ENCODE assay signal across 8 cellular contexts in the genomic region with DNA sequence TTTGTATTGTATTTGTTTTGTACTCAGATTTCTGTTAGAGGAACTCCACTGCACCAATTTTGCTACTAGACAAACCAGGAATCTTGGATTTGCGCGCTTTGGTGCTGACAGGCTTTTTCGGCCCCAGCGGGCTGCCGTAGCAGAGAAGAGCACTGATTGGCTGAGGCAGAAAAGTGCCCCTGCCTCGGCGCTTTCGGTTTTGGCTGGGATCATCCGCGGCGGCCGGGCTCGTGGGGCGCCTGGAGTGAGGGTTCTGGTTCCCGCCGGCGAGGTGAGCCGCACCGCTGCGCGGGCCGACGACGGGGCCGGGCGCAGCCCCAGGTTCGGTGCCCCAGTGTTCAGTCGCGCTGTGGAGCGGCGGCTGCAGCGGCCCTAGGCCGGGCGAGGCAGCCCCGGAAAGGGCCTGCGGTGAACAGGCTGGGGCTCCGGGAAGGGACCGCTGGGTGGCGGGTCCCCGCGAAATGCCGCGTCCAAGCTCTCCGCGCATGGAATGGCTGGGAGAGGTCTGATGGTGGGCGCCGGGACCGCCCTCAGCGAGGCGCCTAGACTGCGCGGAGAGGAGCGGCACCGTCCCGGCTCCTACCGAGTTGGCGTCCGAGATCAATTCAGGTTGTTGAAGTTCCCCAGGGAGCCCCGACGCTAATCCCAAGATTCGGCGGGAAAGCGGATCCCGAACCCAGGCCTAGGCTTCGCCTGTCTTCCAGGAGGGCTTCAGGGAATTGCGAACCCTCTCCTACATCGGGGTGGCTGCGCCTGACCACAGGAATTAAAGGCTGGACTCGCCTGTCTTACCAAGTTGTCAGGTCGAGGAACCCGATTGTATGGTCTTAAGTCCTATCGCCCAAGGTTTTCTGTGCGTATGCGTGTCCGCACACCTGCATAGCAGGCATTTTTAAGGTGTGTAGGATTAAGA. TPM values are rescaled to one million over a fixed set of nuclear protein-coding genes. Genes with fewer than 3 reads are reported as not detected.
DNase-seq lines count a peak whose midpoint lies in the region; ATAC-seq and TF ChIP-seq lines count a peak whose summit lies in the region.

A gene (plus strand): TSS at position 178 of the 913 bp plus-strand sequence. CDS start 7,204 bp downstream, outside the sequence.

- 0 out of 2 replicates have a peak, but pooled peaks cover 3% of the 10 kb centered on the region for H3K36me3 ChIP-seq in DND-41 (ENCODE audit: insufficient read depth, low read length)

- DNase-seq in DND-41 (peak; percentile 87), RPMI8226 (peak; percentile 81), fibroblast of peridontal ligament (ENCODE audit: extremely low read depth) (peak; percentile 88)
- peak; percentile 78 for DNase-seq in activated T-helper 2 cell treated with anti-CD3 and anti-CD28 coated beads, Interferon-gamma antibody, Interleukin-2, Interleukin-4, amounts not matched to agents 10 μg/mL and 5 μg/mL and 100 μg/mL, durations not matched to agents 14 hours and 24 hours and 36 hours (ENCODE audit: low spot score)

- intact Hi-C loops in activated T-helper 2 cell treated with anti-CD3 and anti-CD28 coated beads, Interferon-gamma antibody, Interleukin-2, Interleukin-4, amounts not matched to agents 10 μg/mL and 5 μg/mL and 100 μg/mL, durations not matched to agents 14 hours and 24 hours and 36 hours (cut with micrococcal nuclease), result loop anchor here (1.0 to 10.0 kb wide), 7 partner anchors 43 to 558 kb away; a partner anchor contains a TSS

- H4K20me1 ChIP-seq in DND-41 (ENCODE audit: insufficient read depth, low read length), result peaks cover 14% of the 10 kb centered on the region; the same call in 1 of the 2 replicates

- no peaks in the 10 kb centered on the region for H3K27me3 Mint-ChIP-seq in activated T-helper 2 cell treated with anti-CD3 and anti-CD28 coated beads, Interferon-gamma antibody, Interleukin-2, Interleukin-4, amounts not matched to agents 10 μg/mL and 5 μg/mL and 100 μg/mL, durations not matched to agents 14 hours and 24 hours and 36 hours (ENCODE audit: low read depth)
- H3K27me3 Mint-ChIP-seq in nephron (ENCODE audit: low read depth), result no peaks in the 10 kb centered on the region
- no peaks in the 10 kb centered on the region for H3K27me3 Mint-ChIP-seq in stimulated activated naive CD8-positive, alpha-beta T cell treated with anti-CD3 and anti-CD28 coated beads, Interleukin-15, Interleukin-2, amounts not matched to agents 100 ng/mL and 50 ng/mL, for 24 hours

- peak within 1 kb of the TSS; percentile 86 for H3K4me3 Mint-ChIP-seq in activated T-helper 2 cell treated with anti-CD3 and anti-CD28 coated beads, Interferon-gamma antibody, Interleukin-2, Interleukin-4, amounts not matched to agents 10 μg/mL and 5 μg/mL and 100 μg/mL, durations not matched to agents 14 hours and 24 hours and 36 hours (ENCODE audit: low read depth)
- H3K4me3 Mint-ChIP-seq in nephron, result peak within 1 kb of the TSS; percentile 90 to 95 (median 91)
- H3K4me3 Mint-ChIP-seq in stimulated activated naive CD8-positive, alpha-beta T cell treated with anti-CD3 and anti-CD28 coated beads, Interleukin-15, Interleukin-2, amounts not matched to agents 100 ng/mL and 50 ng/mL, for 24 hours, result peak within 1 kb of the TSS; percentile 81

- peak; percentile 95 for ATAC-seq in DND-41 (ENCODE audit: insufficient read depth, low read depth)
- peak; percentile 93 for ATAC-seq in GM21529 (IDR thresholded peaks at IDR 0.05; ENCODE audit: unreplicated experiment)

- no peaks in the 10 kb centered on the region for H3K9me3 ChIP-seq in DND-41 (ENCODE audit: insufficient read depth, low read length, severe bottlenecking)

- peak within 1 kb of the TSS; percentile 78 for H3K27ac ChIP-seq in DND-41 (ENCODE audit: low read length)

- peak within 1 kb of the TSS; percentile 81 to 90 for H3K4me3 ChIP-seq in DND-41 (ENCODE audit: low read depth in 1 of 2, low read length in 2 of 2)

- peaks cover 30% of the 10 kb centered on the region for H3K4me1 ChIP-seq in DND-41 (ENCODE audit: insufficient read depth, low read length)

- no peaks in the 10 kb centered on the region for H3K27me3 ChIP-seq in DND-41 (ENCODE audit: insufficient read depth, low read length, poor library complexity)

- peak within 1 kb of the TSS; percentile 92 for H2AFZ ChIP-seq in DND-41 (ENCODE audit: low read depth, low read length)

- H3K79me2 ChIP-seq in DND-41 (ENCODE audit: insufficient read depth, low read length), result peaks cover 38% of the 10 kb centered on the region

- peak within 1 kb of the TSS; percentile 75 for H3K4me2 ChIP-seq in DND-41 (ENCODE audit: insufficient read depth, low read length)

- TF ChIP-seq CTCF in DND-41 (IDR thresholded peaks at IDR 0.05; ENCODE audit: borderline replicate concordance, extremely low read depth, low read length, poor library complexity, severe bottlenecking) (peak; percentile 24), nephron (IDR thresholded peaks at IDR 0.05; ENCODE audit: unreplicated experiment in 3 of 3) (no peak)

- peak within 1 kb of the TSS; percentile 71 for H3K27ac Mint-ChIP-seq in activated T-helper 2 cell treated with anti-CD3 and anti-CD28 coated beads, Interferon-gamma antibody, Interleukin-2, Interleukin-4, amounts not matched to agents 10 μg/mL and 5 μg/mL and 100 μg/mL, durations not matched to agents 14 hours and 24 hours and 36 hours
- peak within 1 kb of the TSS; percentile 94 to 98 (median 95) for H3K27ac Mint-ChIP-seq in nephron
- H3K27ac Mint-ChIP-seq in stimulated activated naive CD8-positive, alpha-beta T cell treated with anti-CD3 and anti-CD28 coated beads, Interleukin-15, Interleukin-2, amounts not matched to agents 100 ng/mL and 50 ng/mL, for 24 hours, result peak within 1 kb of the TSS; percentile 74

- no peak; the same call in 1 of the 2 replicates for TF ChIP-seq EP300 in Ishikawa (IDR thresholded peaks at IDR 0.05; ENCODE audit: borderline replicate concordance)

- H3K36me3 Mint-ChIP-seq in activated T-helper 2 cell treated with anti-CD3 and anti-CD28 coated beads, Interferon-gamma antibody, Interleukin-2, Interleukin-4, amounts not matched to agents 10 μg/mL and 5 μg/mL and 100 μg/mL, durations not matched to agents 14 hours and 24 hours and 36 hours (ENCODE audit: low read depth), result peaks cover 18% of the 10 kb centered on the region
- H3K36me3 Mint-ChIP-seq in nephron (ENCODE audit: low read depth), result no peaks in the 10 kb centered on the region
- H3K36me3 Mint-ChIP-seq in stimulated activated naive CD8-positive, alpha-beta T cell treated with anti-CD3 and anti-CD28 coated beads, Interleukin-15, Interleukin-2, amounts not matched to agents 100 ng/mL and 50 ng/mL, for 24 hours (ENCODE audit: low read depth), result peaks cover 11% of the 10 kb centered on the region

- peak within 1 kb of the TSS; percentile 86 for H3K9ac ChIP-seq in DND-41 (ENCODE audit: low read depth, low read length)

- H3K9me3 Mint-ChIP-seq in activated T-helper 2 cell treated with anti-CD3 and anti-CD28 coated beads, Interferon-gamma antibody, Interleukin-2, Interleukin-4, amounts not matched to agents 10 μg/mL and 5 μg/mL and 100 μg/mL, durations not matched to agents 14 hours and 24 hours and 36 hours, result no peaks in the 10 kb centered on the region
- H3K9me3 Mint-ChIP-seq in nephron, result no peaks in the 10 kb centered on the region
- H3K9me3 Mint-ChIP-seq in stimulated activated naive CD8-positive, alpha-beta T cell treated with anti-CD3 and anti-CD28 coated beads, Interleukin-15, Interleukin-2, amounts not matched to agents 100 ng/mL and 50 ng/mL, for 24 hours, result no peaks in the 10 kb centered on the region

- peaks cover 37% of the 10 kb centered on the region for H3K4me1 Mint-ChIP-seq in activated T-helper 2 cell treated with anti-CD3 and anti-CD28 coated beads, Interferon-gamma antibody, Interleukin-2, Interleukin-4, amounts not matched to agents 10 μg/mL and 5 μg/mL and 100 μg/mL, durations not matched to agents 14 hours and 24 hours and 36 hours (ENCODE audit: low read depth)
- H3K4me1 Mint-ChIP-seq in nephron, result peaks cover 40% of the 10 kb centered on the region
- H3K4me1 Mint-ChIP-seq in stimulated activated naive CD8-positive, alpha-beta T cell treated with anti-CD3 and anti-CD28 coated beads, Interleukin-15, Interleukin-2, amounts not matched to agents 100 ng/mL and 50 ng/mL, for 24 hours (ENCODE audit: low read depth), result peaks cover 54% of the 10 kb centered on the region

- TF ChIP-seq RAD21 in Ishikawa (IDR thresholded peaks at IDR 0.05; ENCODE audit: low read depth), result no peak

TF ChIP-seq in Ishikawa, 13 proteins besides CTCF, POLR2A, EP300 and RAD21 (continues in another document):
- TF ChIP-seq CEBPB (IDR thresholded peaks at IDR 0.05) (no peak), CREB1 (IDR thresholded peaks at IDR 0.05; ENCODE audit: low read depth) (no peak), NFIC (IDR thresholded peaks at IDR 0.05) (0 out of 2 replicates have a peak, but pooled peaks have one; percentile 14), EGR1 (IDR thresholded peaks at IDR 0.05) (no peak), TAF1 (IDR thresholded peaks at IDR 0.05; ENCODE audit: low read depth) (peak; percentile 72; the same call in 1 of the 2 replicates), ZBTB7A (IDR thresholded peaks at IDR 0.05; ENCODE audit: low read depth) (no peak), FOXM1 (IDR thresholded peaks at IDR 0.05; ENCODE audit: borderline replicate concordance, low read depth) (peak; percentile 42; the same call in 1 of the 2 replicates), TCF12 (IDR thresholded peaks at IDR 0.05; ENCODE audit: low read depth) (peak; percentile 28; the same call in 1 of the 2 replicates), YY1 (IDR thresholded peaks at IDR 0.05; ENCODE audit: low read depth) (no peak)
- TF ChIP-seq, protein P1, sequence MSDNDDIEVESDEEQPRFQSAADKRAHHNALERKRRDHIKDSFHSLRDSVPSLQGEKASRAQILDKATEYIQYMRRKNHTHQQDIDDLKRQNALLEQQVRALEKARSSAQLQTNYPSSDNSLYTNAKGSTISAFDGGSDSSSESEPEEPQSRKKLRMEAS (IDR thresholded peaks at IDR 0.05), result peak; percentile 58
- TF ChIP-seq, protein P2, sequence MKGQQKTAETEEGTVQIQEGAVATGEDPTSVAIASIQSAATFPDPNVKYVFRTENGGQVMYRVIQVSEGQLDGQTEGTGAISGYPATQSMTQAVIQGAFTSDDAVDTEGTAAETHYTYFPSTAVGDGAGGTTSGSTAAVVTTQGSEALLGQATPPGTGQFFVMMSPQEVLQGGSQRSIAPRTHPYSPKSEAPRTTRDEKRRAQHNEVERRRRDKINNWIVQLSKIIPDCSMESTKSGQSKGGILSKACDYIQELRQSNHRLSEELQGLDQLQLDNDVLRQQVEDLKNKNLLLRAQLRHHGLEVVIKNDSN (IDR thresholded peaks at IDR 0.05), result 0 out of 2 replicates have a peak, but pooled peaks have one; percentile 11

RNA-seq across cellular contexts. Expression of the gene that starts here (rescaled TPM):
- total RNA-seq in activated T-helper 2 cell treated with anti-CD3 and anti-CD28 coated beads, Interferon-gamma antibody, Interleukin-2, Interleukin-4, amounts not matched to agents 10 μg/mL and 5 μg/mL and 100 μg/mL, durations not matched to agents 14 hours and 24 hours and 36 hours, result 67.2 and 74.1 TPM in 2 replicates

Comparison
In these comparisons a context has a peak if more than half of its experiments do, and no peak if none do; other contexts are left out.
1. Peak in every context shown above with its lines: DNase-seq, ATAC-seq, H3K4me3 ChIP-seq and H3K27ac ChIP-seq.